In the genomic region with DNA sequence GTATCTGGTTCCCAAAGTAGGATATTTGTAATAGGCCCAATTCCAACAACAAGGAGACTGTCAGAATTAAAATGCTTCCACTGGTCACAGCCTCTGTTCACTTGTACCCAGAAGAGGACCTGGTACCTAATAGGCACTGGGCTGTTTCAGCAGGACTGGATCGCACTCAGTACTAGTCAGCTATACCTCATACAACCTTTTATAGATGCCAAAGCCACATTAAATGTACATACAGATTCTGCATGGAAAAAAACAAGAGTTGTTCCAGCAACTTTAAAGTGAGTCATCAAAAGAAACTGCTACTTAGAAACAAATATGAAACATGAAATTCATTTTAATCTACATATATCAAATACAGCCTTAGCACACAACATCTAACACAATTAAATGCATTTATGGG, we compare ENCODE assay signal across 13 cellular contexts.
A peak's percentile ranks its signal among the peaks of the same experiment; 100 is the strongest.
DNase-seq lines count a peak whose midpoint lies in the region; FAIRE-seq and TF ChIP-seq lines count a peak whose summit lies in the region.
"Had no signal": no experiment of that assay in that cellular context is flagged by ENCODE, and none has a peak within 500 bp of the region (broad histone marks: within the 10 kb centered on the region; RNA-seq: fewer than 3 reads in every experiment).

No MANE protein-coding gene starts in this region.

- H3K27ac Mint-ChIP-seq in mesothelial cell of epicardium, result peak overlapping the region; percentile 21
- H3K27ac Mint-ChIP-seq: CD14-positive monocyte had no signal

- no peaks in the 10 kb centered on the region for H3K36me3 ChIP-seq in smooth muscle cell (ENCODE audit: low read depth)
- H3K36me3 ChIP-seq: HAP-1 had no signal

- FAIRE-seq in GM19239 (lab: Jason Lieb, UNC), result peak; percentile 52
- peak; percentile 67 for FAIRE-seq in H54 (lab: Jason Lieb, UNC)

- no peak for TF ChIP-seq POLR2A in H54 (IDR thresholded peaks at IDR 0.05; ENCODE audit: low read depth, low read length)

- H3K4me2 ChIP-seq in smooth muscle cell, result no peak overlapping the region

- H3F3A ChIP-seq in smooth muscle cell (ENCODE audit: low read depth), result no peaks in the 10 kb centered on the region

- no peaks in the 10 kb centered on the region for H4K20me1 ChIP-seq in smooth muscle cell (ENCODE audit: low read depth)

- 95% methylated on average over 1 of the region's 1 CpG for WGBS in smooth muscle cell (ENCODE audit: low lambda C conversion rate)

- no peak overlapping the region for H3K4me3 Mint-ChIP-seq in mesothelial cell of epicardium
- H3K4me3 Mint-ChIP-seq: CD14-positive monocyte had no signal

- H3K9me3 ChIP-seq in smooth muscle cell (replicated peaks; ENCODE audit: low read depth), result no peaks in the 10 kb centered on the region
- H3K9me3 ChIP-seq: HAP-1 had no signal

- no peak overlapping the region for H3K27ac ChIP-seq in smooth muscle cell (ENCODE audit: low read depth)

- peaks cover 5% of the 10 kb centered on the region for H3K36me3 Mint-ChIP-seq in mesothelial cell of epicardium

- peaks cover 20% of the 10 kb centered on the region for H3K4me1 Mint-ChIP-seq in mesothelial cell of epicardium
- H3K4me1 Mint-ChIP-seq: CD14-positive monocyte had no signal

- no peaks in the 10 kb centered on the region for H3K79me2 ChIP-seq in smooth muscle cell (ENCODE audit: low read depth)

- no peaks in the 10 kb centered on the region for H3K9me3 Mint-ChIP-seq in mesothelial cell of epicardium
- H3K9me3 Mint-ChIP-seq: CD14-positive monocyte had no signal

- H2AFZ ChIP-seq in smooth muscle cell (ENCODE audit: low read depth), result no peak overlapping the region

- H3K27me3 ChIP-seq in smooth muscle cell (ENCODE audit: low read depth), result no peaks in the 10 kb centered on the region

- H3K27me3 Mint-ChIP-seq in mesothelial cell of epicardium (ENCODE audit: low read depth), result no peaks in the 10 kb centered on the region

- no peak for DNase-seq in GM19239 (ENCODE audit: insufficient read length, low spot score)
- no peak for DNase-seq in H54 (ENCODE audit: insufficient read length, low spot score)
- DNase-seq in dedifferentiated amniotic fluid mesenchymal stem cell (ENCODE audit: extremely low spot score), result peak; percentile 41
- DNase-seq in mesothelial cell of epicardium (ENCODE audit: low spot score in 2 of 2, unreplicated experiment in 2 of 2), result no peak
- DNase-seq in smooth muscle cell (lab: John Stamatoyannopoulos, UW; ENCODE audit: unreplicated experiment), result no peak
- DNase-seq in DMS153 (lab: John Stamatoyannopoulos, UW), result no peak
- DNase-seq in iPS-NIHi7 (ENCODE audit: extremely low spot score), result no peak
- DNase-seq: AML-193, EL, NCI-H2081 treated with DMSO at 0.1 percent for 48 hours, NCI-H510A treated with DMSO at 0.1 percent for 48 hours had no signal

- H3K9ac ChIP-seq in smooth muscle cell (ENCODE audit: low read depth), result no peak overlapping the region

- no peak for TF ChIP-seq CTCF in mesothelial cell of epicardium (IDR thresholded peaks at IDR 0.05; ENCODE audit: unreplicated experiment)
- no peak for TF ChIP-seq CTCF in smooth muscle cell (IDR thresholded peaks at IDR 0.05; ENCODE audit: borderline replicate concordance, insufficient read depth, poor library complexity, severe bottlenecking)

- peaks cover 8% of the 10 kb centered on the region for H3K4me1 ChIP-seq in smooth muscle cell (ENCODE audit: low read depth)

- no peak overlapping the region for H3K4me3 ChIP-seq in smooth muscle cell
- H3K4me3 ChIP-seq: HAP-1 had no signal
